30 cellular contexts compared by ENCODE assay signal in genomic region chr5:63323926-63324325, GRCh38.
"Had no signal": no experiment of that assay in that cellular context is flagged by ENCODE, and none has a peak within 500 bp of the region (broad histone marks: within the 10 kb centered on the region; RNA-seq: fewer than 3 reads in every experiment).

No MANE protein-coding gene starts in this region.

- H3K27me3 Mint-ChIP-seq: activated CD4-positive, alpha-beta T cell treated with anti-CD3 and anti-CD28 coated beads, Interleukin-2, amount 10 ng/mL, durations not matched to agents 24 days and 14 days; activated CD8-positive, alpha-beta T cell treated with anti-CD3 and anti-CD28 coated beads for 36 hours; activated T-cell treated with anti-CD3 and anti-CD28 coated beads, Interleukin-2, amount 50 U/mL, for 24 hours had no signal

- H3K36me3 Mint-ChIP-seq: activated naive CD4-positive, alpha-beta T cell treated with anti-CD3 and anti-CD28 coated beads, Interleukin-2, amount 50 U/mL, for 72 hours had no signal

- H3K4me2 ChIP-seq: PC-9 had no signal

- H3K4me1 Mint-ChIP-seq: activated CD4-positive, alpha-beta T cell treated with anti-CD3 and anti-CD28 coated beads, Interleukin-2, amount 10 ng/mL, durations not matched to agents 24 days and 14 days had no signal

- H3K27ac Mint-ChIP-seq: activated CD4-positive, alpha-beta T cell treated with anti-CD3 and anti-CD28 coated beads, Interleukin-2, amount 10 ng/mL, durations not matched to agents 24 days and 14 days; activated CD8-positive, alpha-beta T cell treated with anti-CD3 and anti-CD28 coated beads for 36 hours; activated naive CD4-positive, alpha-beta T cell treated with anti-CD3 and anti-CD28 coated beads for 36 hours; activated naive CD4-positive, alpha-beta T cell treated with anti-CD3 and anti-CD28 coated beads, Interleukin-2, amount 50 U/mL, for 72 hours; activated T-cell treated with anti-CD3 and anti-CD28 coated beads, Interleukin-2, amount 50 U/mL, for 24 hours; activated T-helper 1 cell treated with anti-CD3 and anti-CD28 coated beads, Interleukin-12 subunit alpha, Interleukin-12 subunit beta, Interleukin-2, Interleukin-4 antibody, amounts not matched to agents 30 ng/mL and 10 ng/mL and 1 ng/mL, durations not matched to agents 14 hours and 24 hours and 36 hours had no signal

- H3K9me3 ChIP-seq: adrenal gland, body of pancreas, breast epithelium had no signal

- H2AFZ ChIP-seq: PC-9 had no signal

- H3K4me1 ChIP-seq: adrenal gland, body of pancreas, breast epithelium had no signal

- H3K4me3 ChIP-seq: adrenal gland, body of pancreas, breast epithelium, PC-9 had no signal

- DNase-seq: activated CD4-positive, alpha-beta T cell treated with anti-CD3 and anti-CD28 coated beads, Interleukin-2, amount 10 ng/mL, durations not matched to agents 24 days and 14 days; activated CD4-positive, alpha-beta T cell treated with anti-CD3 and anti-CD28 coated beads, Interleukin-2, amount 50 U/mL, for 4 hours; activated CD4-positive, CD25-positive, alpha-beta regulatory T cell; activated CD8-positive, alpha-beta T cell treated with anti-CD3 and anti-CD28 coated beads for 36 hours; activated gamma-delta T cell treated with Interleukin-2 at 50 U/mL for 16 hours; activated naive CD4-positive, alpha-beta T cell treated with anti-CD3 and anti-CD28 coated beads for 36 hours; activated T-cell treated with anti-CD3 and anti-CD28 coated beads, Interleukin-2, amount 50 U/mL, for 24 hours; adrenal gland; body of pancreas; Kasumi-1; KG1; MM.1S; MV-4-11; NCI-H1092; NCI-H1436 treated with DMSO at 0.1 percent for 48 hours; NCI-H1694 treated with DMSO at 0.1 percent for 48 hours; NCI-H2029; NCI-H345; NCI-H524 treated with DMSO at 0.1 percent for 48 hours; PC-9; Right ventricle myocardium superior; SW 1271; T-helper 1 cell; T-helper 2 cell; T-helper 9 cell had no signal

- H3K4me3 Mint-ChIP-seq: activated CD4-positive, alpha-beta T cell treated with anti-CD3 and anti-CD28 coated beads, Interleukin-2, amount 10 ng/mL, durations not matched to agents 24 days and 14 days; activated CD8-positive, alpha-beta T cell treated with anti-CD3 and anti-CD28 coated beads for 36 hours; activated naive CD4-positive, alpha-beta T cell treated with anti-CD3 and anti-CD28 coated beads for 36 hours; activated T-cell treated with anti-CD3 and anti-CD28 coated beads, Interleukin-2, amount 50 U/mL, for 24 hours; activated T-helper 1 cell treated with anti-CD3 and anti-CD28 coated beads, Interleukin-12 subunit alpha, Interleukin-12 subunit beta, Interleukin-2, Interleukin-4 antibody, amounts not matched to agents 30 ng/mL and 10 ng/mL and 1 ng/mL, durations not matched to agents 14 hours and 24 hours and 36 hours had no signal

- H3K36me3 ChIP-seq: adrenal gland, breast epithelium had no signal

- ATAC-seq: activated CD8-positive, alpha-beta T cell treated with anti-CD3 and anti-CD28 coated beads for 36 hours; activated naive CD4-positive, alpha-beta T cell treated with anti-CD3 and anti-CD28 coated beads, Interleukin-2, amount 50 U/mL, for 72 hours; body of pancreas had no signal

- H3K27ac ChIP-seq: adrenal gland, body of pancreas, breast epithelium, PC-9, RWPE1, VCaP had no signal

- H3K27me3 ChIP-seq: adrenal gland, body of pancreas, breast epithelium had no signal
